ENCODE assay signal across 8 cellular contexts in genomic region chr12:16605666-16606116, GRCh38. TPM values are rescaled to one million over a fixed set of nuclear protein-coding genes. Genes with fewer than 3 reads are reported as not detected.
DNase-seq lines count a peak whose midpoint lies in the region; ATAC-seq and TF ChIP-seq lines count a peak whose summit lies in the region.

No MANE protein-coding gene starts in this region.

- no peak overlapping the region; the same call in 1 of the 2 replicates for H3K27ac ChIP-seq in MM.1S (ENCODE audit: low read length)
- peak overlapping the region; percentile 93 for H3K27ac ChIP-seq in angular gyrus (ENCODE audit: low read depth, low read length)
- H3K27ac ChIP-seq in transverse colon: peak overlapping the region; percentile 51 to 85 (median 71)

- H3K27me3 ChIP-seq in MM.1S (replicated peaks; ENCODE audit: insufficient read depth, low read length) (no peaks in the 10 kb centered on the region), kidney epithelial cell (ENCODE audit: control insufficient read depth, insufficient read depth, low read length) (peaks cover 61% of the 10 kb centered on the region), transverse colon (peaks cover 58% of the 10 kb centered on the region)

- in situ Hi-C loops in transverse colon (cut with MboI; ENCODE audit: low pct_ligation_motif_present in 1 of 4, low pct_unique_long_range_greater_than_20kb in 1 of 4, low sequenced_read_pairs in 3 of 4): no loop called here

- peak overlapping the region; percentile 85 for H3K4me2 ChIP-seq in MM.1S (ENCODE audit: low read depth, low read length)

- H3K4me3 ChIP-seq in MM.1S (ENCODE audit: low read length): peak overlapping the region; percentile 64
- peak overlapping the region; percentile 22 for H3K4me3 ChIP-seq in kidney epithelial cell (ENCODE audit: low read depth, low read length)
- peak overlapping the region; percentile 33 to 45 (median 39) for H3K4me3 ChIP-seq in transverse colon

- no peaks in the 10 kb centered on the region for H4K20me1 ChIP-seq in MM.1S (ENCODE audit: insufficient read depth, low read length)

- H2AFZ ChIP-seq in MM.1S (ENCODE audit: low read length): peak overlapping the region; percentile 71

- no peak for ATAC-seq in GM19452 (IDR thresholded peaks at IDR 0.05; ENCODE audit: unreplicated experiment)

- WGBS in transverse colon (ENCODE audit: low coverage in 1 of 2), 2 donors: 8 to 13% methylated on average over 12 to 23 of the region's 23 CpGs

- DNase-seq in DMS53 (lab: John Stamatoyannopoulos, UW): peak; percentile 99
- peak; percentile 55 for DNase-seq in MM.1S
- DNase-seq in kidney epithelial cell (ENCODE audit: low read depth): no peak
- DNase-seq in transverse colon: no peak
- DNase-seq in stimulated activated naive CD4-positive, alpha-beta T cell treated with Interleukin-2 at 50 U/mL for 16 hours (lab: John Stamatoyannopoulos, UW): no peak
- DNase-seq in cerebellar cortex (ENCODE audit: low spot score): no peak

- no peaks in the 10 kb centered on the region for H3K79me2 ChIP-seq in MM.1S (ENCODE audit: low read length)

- no peaks in the 10 kb centered on the region for H3K9me3 ChIP-seq in MM.1S (replicated peaks; ENCODE audit: insufficient read depth, low read length)
- H3K9me3 ChIP-seq in transverse colon: no peaks in the 10 kb centered on the region

- peaks cover 7% of the 10 kb centered on the region for H3F3A ChIP-seq in MM.1S (ENCODE audit: insufficient read depth, low read length)

- H3K36me3 ChIP-seq in MM.1S (replicated peaks; ENCODE audit: insufficient read depth, low read length): no peaks in the 10 kb centered on the region
- no peaks in the 10 kb centered on the region for H3K36me3 ChIP-seq in kidney epithelial cell (ENCODE audit: control insufficient read depth, insufficient read depth, low read length)
- H3K36me3 ChIP-seq in transverse colon: no peaks in the 10 kb centered on the region

- TF ChIP-seq CTCF in MM.1S (IDR thresholded peaks at IDR 0.05; ENCODE audit: low read length): no peak
- TF ChIP-seq CTCF in kidney epithelial cell (IDR thresholded peaks at IDR 0.05; ENCODE audit: insufficient read depth, low read length, poor library complexity, severe bottlenecking): no peak
- TF ChIP-seq CTCF in transverse colon (IDR thresholded peaks at IDR 0.05): no peak

- H3K4me1 ChIP-seq in MM.1S (ENCODE audit: low read length) (no peaks in the 10 kb centered on the region), transverse colon (peaks cover 0 to 17% (median 2%) of the 10 kb centered on the region in 4 donors)

- H3K9me2 ChIP-seq in MM.1S (replicated peaks; ENCODE audit: insufficient read depth, low read length): no peaks in the 10 kb centered on the region

- TF ChIP-seq EP300 in transverse colon (IDR thresholded peaks at IDR 0.05; ENCODE audit: low read depth): no peak

- no peak for TF ChIP-seq POLR2A in transverse colon (IDR thresholded peaks at IDR 0.05)

- intact Hi-C loops in transverse colon (cut with DNase I; ENCODE audit: low total_unique reads): no loop called here

- H3K9ac ChIP-seq in MM.1S (ENCODE audit: low read length): peak overlapping the region; percentile 36; the same call in 1 of the 2 replicates

RNA-seq across cellular contexts. Expression of gene LMO3, which starts 0.3 kb away (rescaled TPM):
- not detected in 2 replicates for total RNA-seq in kidney epithelial cell
- total RNA-seq in transverse colon: 10 to 100 TPM in 3 of 4 donors, 1 to 10 TPM in 1; 9.2 to 55.1 (median 41.0) TPM

Comparison
In these comparisons a context has a peak if more than half of its experiments do, and no peak if none do; other contexts are left out.
1. DNase-seq: peak in DMS53 (single experiment) and MM.1S (single experiment); none in kidney epithelial cell (single experiment), transverse colon (single experiment), stimulated activated naive CD4-positive, alpha-beta T cell treated with Interleukin-2 at 50 U/mL for 16 hours (single experiment) and cerebellar cortex (single experiment).
2. RNA of gene LMO3, which starts 0.3 kb away (total RNA-seq): 9.2 to 55.1 TPM in transverse colon; not detected in kidney epithelial cell; every median in the first group is over 10 times any median in the second.
3. Peak in every context shown above with its lines, with median percentiles within 50 percentile points of each other: H3K4me3 ChIP-seq.